ENCODE assay signal across 21 cellular contexts in genomic region chr3:131596884-131597283, GRCh38.
"Had no signal": no experiment of that assay in that cellular context is flagged by ENCODE, and none has a peak within 500 bp of the region (broad histone marks: within the 10 kb centered on the region; RNA-seq: fewer than 3 reads in every experiment).

No MANE protein-coding gene starts in this region.

- H3K36me3 Mint-ChIP-seq: natural killer cell treated with Interleukin-12 subunit alpha and Interleukin-12 subunit beta and Interleukin-15 and Interleukin-18, amount 100 ng/mL, for 72 hours had no signal

- ATAC-seq: activated CD8-positive, alpha-beta T cell treated with anti-CD3 and anti-CD28 coated beads for 36 hours; activated T-cell treated with anti-CD3 and anti-CD28 coated beads, Interleukin-2, amount 50 U/mL, for 4 hours; activated T-helper 17 cell treated with anti-CD3 and anti-CD28 coated beads, Interleukin-2, amount 50 U/mL, for 72 hours; mucosa of descending colon; natural killer cell treated with Interleukin-12 subunit alpha and Interleukin-12 subunit beta and Interleukin-15 and Interleukin-18, amount 100 ng/mL, for 72 hours; right lobe of liver had no signal

- H3K4me3 Mint-ChIP-seq: activated B cell treated with CpG ODN at 0.5 μM for 24 hours; activated CD8-positive, alpha-beta T cell treated with anti-CD3 and anti-CD28 coated beads for 36 hours; activated T-cell treated with anti-CD3 and anti-CD28 coated beads, Interleukin-2, amount 50 U/mL, for 4 hours; activated T-helper 17 cell treated with anti-CD3 and anti-CD28 coated beads, Interleukin-2, amount 50 U/mL, for 72 hours; natural killer cell treated with Interleukin-12 subunit alpha and Interleukin-12 subunit beta and Interleukin-15 and Interleukin-18, amount 100 ng/mL, for 72 hours had no signal

- H3K4me1 ChIP-seq: esophagus squamous epithelium, left ventricle myocardium inferior, right lobe of liver, tibial nerve had no signal

- H3K9me3 ChIP-seq: esophagus squamous epithelium, left ventricle myocardium inferior, mucosa of descending colon, right lobe of liver, tibial nerve had no signal

- H3K27ac Mint-ChIP-seq: activated B cell treated with CpG ODN at 0.5 μM for 24 hours; activated CD8-positive, alpha-beta T cell treated with anti-CD3 and anti-CD28 coated beads for 36 hours; activated T-helper 17 cell treated with anti-CD3 and anti-CD28 coated beads, Interleukin-2, amount 50 U/mL, for 72 hours; natural killer cell treated with Interleukin-12 subunit alpha and Interleukin-12 subunit beta and Interleukin-15 and Interleukin-18, amount 100 ng/mL, for 72 hours had no signal

- H3K4me3 ChIP-seq: esophagus squamous epithelium, left ventricle myocardium inferior, lung, mucosa of descending colon, right lobe of liver, tibial nerve had no signal

- H3K36me3 ChIP-seq: brain microvascular endothelial cell, esophagus squamous epithelium, left ventricle myocardium inferior, right lobe of liver, tibial nerve had no signal

- H3K27ac ChIP-seq: brain microvascular endothelial cell, esophagus squamous epithelium, left ventricle myocardium inferior, right lobe of liver, tibial nerve had no signal

- H3K27me3 ChIP-seq: brain microvascular endothelial cell, right lobe of liver, tibial nerve had no signal

- H3K9me3 Mint-ChIP-seq: activated B cell treated with CpG ODN at 0.5 μM for 24 hours; activated CD8-positive, alpha-beta T cell treated with anti-CD3 and anti-CD28 coated beads for 36 hours; activated T-cell treated with anti-CD3 and anti-CD28 coated beads, Interleukin-2, amount 50 U/mL, for 4 hours; activated T-helper 17 cell treated with anti-CD3 and anti-CD28 coated beads, Interleukin-2, amount 50 U/mL, for 72 hours; natural killer cell treated with Interleukin-12 subunit alpha and Interleukin-12 subunit beta and Interleukin-15 and Interleukin-18, amount 100 ng/mL, for 72 hours had no signal

- H3K4me1 Mint-ChIP-seq: activated B cell treated with CpG ODN at 0.5 μM for 24 hours; activated T-helper 17 cell treated with anti-CD3 and anti-CD28 coated beads, Interleukin-2, amount 50 U/mL, for 72 hours had no signal

- DNase-seq: activated B cell treated with CpG ODN at 0.5 μM for 24 hours; activated CD4-positive, alpha-beta T cell treated with anti-CD3 and anti-CD28 coated beads, Interleukin-2, amount 50 U/mL, for 1 hour; activated CD8-positive, alpha-beta T cell treated with anti-CD3 and anti-CD28 coated beads for 36 hours; activated gamma-delta T cell treated with Interleukin-2 at 50 U/mL for 16 hours; activated naive CD4-positive, alpha-beta T cell treated with anti-CD3 and anti-CD28 coated beads, Interleukin-2, amount 50 U/mL, for 16 hours; activated T-cell treated with anti-CD3 and anti-CD28 coated beads, Interleukin-2, amount 50 U/mL, for 4 hours; amniotic stem cell; brain microvascular endothelial cell; caudate nucleus; esophagus squamous epithelium; left ventricle myocardium inferior; mucosa of descending colon; posterior cingulate gyrus; right lobe of liver; stimulated activated CD4-positive, alpha-beta T cell treated with anti-CD3 and anti-CD28 coated beads, Interleukin-2, amount 100 ng/mL, for 48 hours; stimulated activated naive CD4-positive, alpha-beta T cell treated with Interleukin-2 at 50 U/mL for 16 hours; T-helper 2 cell had no signal
